1 cellular context compared by ENCODE assay signal in genomic region chr22:19783531-19784395, GRCh38.
TF ChIP-seq lines count a peak whose summit lies in the region.

No MANE protein-coding gene starts in this region.

TF ChIP-seq in K562, 482 proteins besides CTCF, POLR2A, EP300 and RAD21 (continued from another document):
- TF ChIP-seq HINFP (tag; conservative IDR thresholded peaks at IDR 0.05; ENCODE audit: low read depth) (no peak), CBFB (CRISPR knock-in tag; IDR thresholded peaks at IDR 0.05) (no peak), MTA1 (IDR thresholded peaks at IDR 0.05; ENCODE audit: borderline replicate concordance) (no peak), ZKSCAN3 (CRISPR knock-in tag; IDR thresholded peaks at IDR 0.05) (0 out of 2 replicates have a peak, but pooled peaks have one; percentile 4), FOXP4 (CRISPR knock-in tag; IDR thresholded peaks at IDR 0.05; ENCODE audit: borderline replicate concordance) (no peak), ZNF512 (tag; IDR thresholded peaks at IDR 0.05) (no peak), VEZF1 (CRISPR knock-in tag; IDR thresholded peaks at IDR 0.05) (no peak), ZNF699 (CRISPR knock-in tag; IDR thresholded peaks at IDR 0.05; ENCODE audit: insufficient replicate concordance) (peak; percentile 29), ZNF589 (CRISPR knock-in tag; IDR thresholded peaks at IDR 0.05; ENCODE audit: low read depth) (no peak), ZNF165 (CRISPR knock-in tag; IDR thresholded peaks at IDR 0.05; ENCODE audit: borderline replicate concordance) (0 out of 2 replicates have a peak, but pooled peaks have one; percentile 50), ZNF707 (CRISPR knock-in tag; conservative IDR thresholded peaks at IDR 0.05) (no peak)
TF ChIP-seq in K562: peak in this region for 14.
